Comparison of ENCODE assay signal across 1 cellular context in genomic region chr6:130933712-130934200, GRCh38.
TF ChIP-seq lines count a peak whose summit lies in the region.

No MANE protein-coding gene starts in this region.

TF ChIP-seq in HepG2, 621 proteins besides CTCF, POLR2A, EP300 and RAD21 (continued from another document and continues in another):
- TF ChIP-seq ZSCAN20 (CRISPR knock-in tag; IDR thresholded peaks at IDR 0.05; ENCODE audit: borderline replicate concordance) (0 out of 2 replicates have a peak, but pooled peaks have one; percentile 49), SUZ12 (IDR thresholded peaks at IDR 0.05; ENCODE audit: low read depth, low read length) (no peak), TP53 (CRISPR knock-in tag; conservative IDR thresholded peaks at IDR 0.05) (0 out of 2 replicates have a peak, but pooled peaks have one; percentile 34), SKI (IDR thresholded peaks at IDR 0.05; ENCODE audit: partially characterized antibody) (peak; percentile 38), ZNF281 (CRISPR knock-in tag; IDR thresholded peaks at IDR 0.05; ENCODE audit: borderline replicate concordance) (peak; percentile 98), ZNF441 (CRISPR knock-in tag; IDR thresholded peaks at IDR 0.05; ENCODE audit: borderline replicate concordance) (0 out of 2 replicates have a peak, but pooled peaks have one; percentile 33), HMG20A (CRISPR knock-in tag; IDR thresholded peaks at IDR 0.05; ENCODE audit: borderline replicate concordance) (peak; percentile 95), ZNF12 (CRISPR knock-in tag; IDR thresholded peaks at IDR 0.05) (peak; percentile 76), TFAP4 (IDR thresholded peaks at IDR 0.05; ENCODE audit: borderline replicate concordance, low read depth) (no peak), STAT6 (CRISPR knock-in tag; IDR thresholded peaks at IDR 0.05; ENCODE audit: borderline replicate concordance) (no peak), ZFP91 (CRISPR knock-in tag; IDR thresholded peaks at IDR 0.05; ENCODE audit: borderline replicate concordance) (no peak), REL (CRISPR knock-in tag; conservative IDR thresholded peaks at IDR 0.05) (no peak), ZNF547 (CRISPR knock-in tag; IDR thresholded peaks at IDR 0.05) (peak; percentile 40; the same call in 1 of the 2 replicates), RNF2 (conservative IDR thresholded peaks at IDR 0.05; ENCODE audit: low read depth) (no peak), MXI1 (IDR thresholded peaks at IDR 0.05; ENCODE audit: borderline replicate concordance, low read depth, low read length) (0 out of 3 replicates have a peak, but pooled peaks have one; percentile 50), DR1 (CRISPR knock-in tag; IDR thresholded peaks at IDR 0.05) (no peak), NFATC3 (CRISPR knock-in tag; IDR thresholded peaks at IDR 0.05) (peak; percentile 76; the same call in 1 of the 2 replicates), ZNF557 (CRISPR knock-in tag; IDR thresholded peaks at IDR 0.05) (0 out of 2 replicates have a peak, but pooled peaks have one; percentile 55), ZNF362 (CRISPR knock-in tag; IDR thresholded peaks at IDR 0.05; ENCODE audit: borderline replicate concordance) (peak; percentile 68; the same call in 1 of the 2 replicates), PCBP1 (IDR thresholded peaks at IDR 0.05; ENCODE audit: borderline replicate concordance, low read depth, low read length) (no peak), HOXD1 (CRISPR knock-in tag; IDR thresholded peaks at IDR 0.05) (peak; percentile 95), GATAD2A (CRISPR knock-in tag; IDR thresholded peaks at IDR 0.05) (peak; percentile 100), ESRRA (CRISPR knock-in tag; IDR thresholded peaks at IDR 0.05; ENCODE audit: low read depth) (peak; percentile 71), SALL2 (CRISPR knock-in tag; IDR thresholded peaks at IDR 0.05) (peak; percentile 56; the same call in 1 of the 2 replicates), ZFAT (CRISPR knock-in tag; conservative IDR thresholded peaks at IDR 0.05) (no peak), HNF4G (IDR thresholded peaks at IDR 0.05; ENCODE audit: borderline replicate concordance, low read depth, low read length) (peak; percentile 71), HNF4G (CRISPR knock-in tag; IDR thresholded peaks at IDR 0.05; ENCODE audit: borderline replicate concordance, low read depth) (peak; percentile 88), AKNA (CRISPR knock-in tag; IDR thresholded peaks at IDR 0.05; ENCODE audit: borderline replicate concordance) (0 out of 2 replicates have a peak, but pooled peaks have one; percentile 41), ZNF800 (CRISPR knock-in tag; IDR thresholded peaks at IDR 0.05) (peak; percentile 70; the same call in 1 of the 2 replicates), ZNF749 (CRISPR knock-in tag; IDR thresholded peaks at IDR 0.05; ENCODE audit: borderline replicate concordance) (peak; percentile 89; the same call in 1 of the 2 replicates), SNAI1 (CRISPR knock-in tag; IDR thresholded peaks at IDR 0.05; ENCODE audit: borderline replicate concordance) (no peak), NFYB (CRISPR knock-in tag; IDR thresholded peaks at IDR 0.05) (no peak), ZNF781 (CRISPR knock-in tag; IDR thresholded peaks at IDR 0.05; ENCODE audit: borderline replicate concordance, not compliant biosample characterization) (peak; percentile 68), FOXP4 (CRISPR knock-in tag; IDR thresholded peaks at IDR 0.05) (peak; percentile 100), ZNF292 (CRISPR knock-in tag; IDR thresholded peaks at IDR 0.05; ENCODE audit: borderline replicate concordance, low read depth) (peak; percentile 82; the same call in 1 of the 2 replicates)
